1 cellular context compared by ENCODE assay signal in genomic region chr11:122505304-122506006, GRCh38.
TF ChIP-seq lines count a peak whose summit lies in the region.

No MANE protein-coding gene starts in this region.

TF ChIP-seq in HepG2, 621 proteins besides CTCF, POLR2A, EP300 and RAD21 (continued from another document):
- TF ChIP-seq, protein P1, sequence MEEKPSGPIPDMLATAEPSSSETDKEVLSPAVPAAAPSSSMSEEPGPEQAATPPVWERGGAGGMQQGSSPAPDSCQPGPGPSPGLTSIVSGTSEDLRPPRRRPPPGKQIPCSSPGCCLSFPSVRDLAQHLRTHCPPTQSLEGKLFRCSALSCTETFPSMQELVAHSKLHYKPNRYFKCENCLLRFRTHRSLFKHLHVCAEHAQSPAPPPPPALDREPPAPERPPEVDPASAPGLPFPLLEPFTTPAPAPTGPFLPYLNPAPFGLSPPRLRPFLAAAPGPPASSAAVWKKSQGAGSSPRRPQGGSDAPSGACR (CRISPR knock-in tag; IDR thresholded peaks at IDR 0.05), result no peak
- TF ChIP-seq PLRG1 (conservative IDR thresholded peaks at IDR 0.05), result no peak
- TF ChIP-seq JUND (CRISPR knock-in tag; IDR thresholded peaks at IDR 0.05), result no peak
- peak; percentile 58; the same call in 1 of the 2 replicates for TF ChIP-seq KDM2A (CRISPR knock-in tag; IDR thresholded peaks at IDR 0.05; ENCODE audit: borderline replicate concordance, low read depth)
- TF ChIP-seq, protein P2, sequence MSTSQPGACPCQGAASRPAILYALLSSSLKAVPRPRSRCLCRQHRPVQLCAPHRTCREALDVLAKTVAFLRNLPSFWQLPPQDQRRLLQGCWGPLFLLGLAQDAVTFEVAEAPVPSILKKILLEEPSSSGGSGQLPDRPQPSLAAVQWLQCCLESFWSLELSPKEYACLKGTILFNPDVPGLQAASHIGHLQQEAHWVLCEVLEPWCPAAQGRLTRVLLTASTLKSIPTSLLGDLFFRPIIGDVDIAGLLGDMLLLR (CRISPR knock-in tag; IDR thresholded peaks at IDR 0.05), result no peak
- no peak for TF ChIP-seq XRCC5 (optimal IDR thresholded peaks at IDR 0.05; ENCODE audit: low read length)
- no peak for TF ChIP-seq ZNF615 (CRISPR knock-in tag; IDR thresholded peaks at IDR 0.05; ENCODE audit: borderline replicate concordance)
- TF ChIP-seq ZNF232 (CRISPR knock-in tag; IDR thresholded peaks at IDR 0.05; ENCODE audit: borderline replicate concordance), result no peak
- TF ChIP-seq ZNF224 (CRISPR knock-in tag; IDR thresholded peaks at IDR 0.05), result no peak
- TF ChIP-seq GABPB1 (CRISPR knock-in tag; IDR thresholded peaks at IDR 0.05), result no peak
- no peak for TF ChIP-seq RORA (CRISPR knock-in tag; IDR thresholded peaks at IDR 0.05)
- TF ChIP-seq ZMYM4 (CRISPR knock-in tag; IDR thresholded peaks at IDR 0.05), result no peak
- TF ChIP-seq GFI1 (CRISPR knock-in tag; IDR thresholded peaks at IDR 0.05; ENCODE audit: borderline replicate concordance), result no peak
- no peak for TF ChIP-seq WIZ (CRISPR knock-in tag; IDR thresholded peaks at IDR 0.05)
- peak; percentile 20 for TF ChIP-seq TEAD3 (CRISPR knock-in tag; optimal IDR thresholded peaks at IDR 0.05; ENCODE audit: borderline replicate concordance)
- no peak for TF ChIP-seq ZNF816 (CRISPR knock-in tag; IDR thresholded peaks at IDR 0.05; ENCODE audit: borderline replicate concordance)
- no peak for TF ChIP-seq ZNF503 (CRISPR knock-in tag; IDR thresholded peaks at IDR 0.05)
- no peak for TF ChIP-seq ZNF235 (CRISPR knock-in tag; IDR thresholded peaks at IDR 0.05; ENCODE audit: borderline replicate concordance)
- no peak for TF ChIP-seq HNRNPUL1 (IDR thresholded peaks at IDR 0.05; ENCODE audit: low read depth, low read length)
- no peak for TF ChIP-seq ZFP1 (CRISPR knock-in tag; IDR thresholded peaks at IDR 0.05)
- no peak for TF ChIP-seq EZH2 (conservative IDR thresholded peaks at IDR 0.05; ENCODE audit: low read depth, low read length)
- TF ChIP-seq, protein P3, sequence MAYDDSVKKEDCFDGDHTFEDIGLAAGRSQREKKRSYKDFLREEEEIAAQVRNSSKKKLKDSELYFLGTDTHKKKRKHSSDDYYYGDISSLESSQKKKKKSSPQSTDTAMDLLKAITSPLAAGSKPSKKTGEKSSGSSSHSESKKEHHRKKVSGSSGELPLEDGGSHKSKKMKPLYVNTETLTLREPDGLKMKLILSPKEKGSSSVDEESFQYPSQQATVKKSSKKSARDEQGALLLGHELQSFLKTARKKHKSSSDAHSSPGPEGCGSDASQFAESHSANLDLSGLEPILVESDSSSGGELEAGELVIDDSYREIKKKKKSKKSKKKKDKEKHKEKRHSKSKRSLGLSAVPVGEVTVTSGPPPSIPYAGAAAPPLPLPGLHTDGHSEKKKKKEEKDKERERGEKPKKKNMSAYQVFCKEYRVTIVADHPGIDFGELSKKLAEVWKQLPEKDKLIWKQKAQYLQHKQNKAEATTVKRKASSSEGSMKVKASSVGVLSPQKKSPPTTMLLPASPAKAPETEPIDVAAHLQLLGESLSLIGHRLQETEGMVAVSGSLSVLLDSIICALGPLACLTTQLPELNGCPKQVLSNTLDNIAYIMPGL (CRISPR knock-in tag; IDR thresholded peaks at IDR 0.05; ENCODE audit: borderline replicate concordance in 1 of 2, low read depth in 1 of 2), result peak in 1 of 2 experiments; percentile 27; a peak in 1 of 4 replicates
- TF ChIP-seq ZNF282 (IDR thresholded peaks at IDR 0.05; ENCODE audit: partially characterized antibody), result no peak
- no peak for TF ChIP-seq TCF12 (IDR thresholded peaks at IDR 0.05)
- no peak for TF ChIP-seq TCF12 (CRISPR knock-in tag; IDR thresholded peaks at IDR 0.05)
- 0 out of 2 replicates have a peak, but pooled peaks have one; percentile 25 for TF ChIP-seq GATAD2A (CRISPR knock-in tag; IDR thresholded peaks at IDR 0.05)
- TF ChIP-seq, protein P4, sequence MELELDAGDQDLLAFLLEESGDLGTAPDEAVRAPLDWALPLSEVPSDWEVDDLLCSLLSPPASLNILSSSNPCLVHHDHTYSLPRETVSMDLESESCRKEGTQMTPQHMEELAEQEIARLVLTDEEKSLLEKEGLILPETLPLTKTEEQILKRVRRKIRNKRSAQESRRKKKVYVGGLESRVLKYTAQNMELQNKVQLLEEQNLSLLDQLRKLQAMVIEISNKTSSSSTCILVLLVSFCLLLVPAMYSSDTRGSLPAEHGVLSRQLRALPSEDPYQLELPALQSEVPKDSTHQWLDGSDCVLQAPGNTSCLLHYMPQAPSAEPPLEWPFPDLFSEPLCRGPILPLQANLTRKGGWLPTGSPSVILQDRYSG (CRISPR knock-in tag; IDR thresholded peaks at IDR 0.05), result no peak
- no peak for TF ChIP-seq ZBTB38 (CRISPR knock-in tag; IDR thresholded peaks at IDR 0.05)
- no peak for TF ChIP-seq GLI4 (CRISPR knock-in tag; IDR thresholded peaks at IDR 0.05; ENCODE audit: borderline replicate concordance)
- TF ChIP-seq ZNF773 (CRISPR knock-in tag; IDR thresholded peaks at IDR 0.05; ENCODE audit: borderline replicate concordance), result no peak
- no peak for TF ChIP-seq MYC (CRISPR knock-in tag; IDR thresholded peaks at IDR 0.05; ENCODE audit: borderline replicate concordance)
- TF ChIP-seq BORCS8-MEF2B (CRISPR knock-in tag; IDR thresholded peaks at IDR 0.05), result no peak
- TF ChIP-seq MXD1 (CRISPR knock-in tag; IDR thresholded peaks at IDR 0.05), result no peak
- no peak for TF ChIP-seq NFE2 (CRISPR knock-in tag; IDR thresholded peaks at IDR 0.05)
- TF ChIP-seq CREM (IDR thresholded peaks at IDR 0.05), result no peak
- TF ChIP-seq CREM (CRISPR knock-in tag; IDR thresholded peaks at IDR 0.05), result no peak
- no peak for TF ChIP-seq CHD4 (IDR thresholded peaks at IDR 0.05; ENCODE audit: borderline replicate concordance, low read length)
- TF ChIP-seq NBN (conservative IDR thresholded peaks at IDR 0.05), result no peak
- TF ChIP-seq MNT (IDR thresholded peaks at IDR 0.05), result no peak
- 0 out of 2 replicates have a peak, but pooled peaks have one; percentile 25 for TF ChIP-seq KDM3A (CRISPR knock-in tag; IDR thresholded peaks at IDR 0.05; ENCODE audit: low read depth)
- no peak for TF ChIP-seq TRIM22 (IDR thresholded peaks at IDR 0.05)
- peak; percentile 37; the same call in 1 of the 2 replicates for TF ChIP-seq SALL1 (CRISPR knock-in tag; IDR thresholded peaks at IDR 0.05)
- no peak for TF ChIP-seq TRIM24 (CRISPR knock-in tag; IDR thresholded peaks at IDR 0.05)
- no peak for TF ChIP-seq SMARCC2 (IDR thresholded peaks at IDR 0.05)
- no peak for TF ChIP-seq ZNF567 (CRISPR knock-in tag; IDR thresholded peaks at IDR 0.05; ENCODE audit: borderline replicate concordance)
- no peak for TF ChIP-seq HOXD1 (CRISPR knock-in tag; IDR thresholded peaks at IDR 0.05)
- TF ChIP-seq STAT5B (CRISPR knock-in tag; IDR thresholded peaks at IDR 0.05), result no peak
- no peak for TF ChIP-seq ZBED4 (CRISPR knock-in tag; IDR thresholded peaks at IDR 0.05; ENCODE audit: borderline replicate concordance)
- TF ChIP-seq ZNF557 (CRISPR knock-in tag; IDR thresholded peaks at IDR 0.05), result no peak
- TF ChIP-seq BATF2 (CRISPR knock-in tag; IDR thresholded peaks at IDR 0.05), result no peak
- no peak for TF ChIP-seq PHF8 (CRISPR knock-in tag; IDR thresholded peaks at IDR 0.05)
- 0 out of 2 replicates have a peak, but pooled peaks have one; percentile 32 for TF ChIP-seq CEBPB (IDR thresholded peaks at IDR 0.05; ENCODE audit: borderline replicate concordance, low read depth, low read length)
- TF ChIP-seq, protein P5, sequence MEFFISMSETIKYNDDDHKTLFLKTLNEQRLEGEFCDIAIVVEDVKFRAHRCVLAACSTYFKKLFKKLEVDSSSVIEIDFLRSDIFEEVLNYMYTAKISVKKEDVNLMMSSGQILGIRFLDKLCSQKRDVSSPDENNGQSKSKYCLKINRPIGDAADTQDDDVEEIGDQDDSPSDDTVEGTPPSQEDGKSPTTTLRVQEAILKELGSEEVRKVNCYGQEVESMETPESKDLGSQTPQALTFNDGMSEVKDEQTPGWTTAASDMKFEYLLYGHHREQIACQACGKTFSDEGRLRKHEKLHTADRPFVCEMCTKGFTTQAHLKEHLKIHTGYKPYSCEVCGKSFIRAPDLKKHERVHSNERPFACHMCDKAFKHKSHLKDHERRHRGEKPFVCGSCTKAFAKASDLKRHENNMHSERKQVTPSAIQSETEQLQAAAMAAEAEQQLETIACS (CRISPR knock-in tag; IDR thresholded peaks at IDR 0.05), result no peak
- TF ChIP-seq ZNF589 (CRISPR knock-in tag; conservative IDR thresholded peaks at IDR 0.05), result no peak
TF ChIP-seq in HepG2: peak in this region for 15.
